1 cellular context compared by ENCODE assay signal in the genomic region with DNA sequence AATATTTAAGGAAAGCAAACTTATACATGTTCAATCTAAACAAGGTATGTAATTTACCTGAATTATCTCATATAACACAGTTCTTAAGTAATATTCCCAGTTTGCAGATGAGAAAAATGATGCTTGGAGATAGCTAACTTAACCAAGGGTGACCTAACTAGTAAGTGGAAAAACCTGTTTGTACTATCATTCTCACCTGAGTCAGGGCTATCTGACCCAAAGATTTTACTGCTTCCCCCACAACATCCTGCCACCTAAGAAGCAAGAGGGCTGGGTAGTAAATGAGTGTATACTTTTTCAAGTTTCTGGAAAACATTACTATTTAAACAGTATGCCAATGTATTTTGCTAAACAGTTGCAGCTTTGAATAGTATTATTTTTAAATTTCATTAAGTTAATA.
TF ChIP-seq lines count a peak whose summit lies in the region.

No MANE protein-coding gene starts in this region.

TF ChIP-seq in SK-N-SH treated with all-trans-retinoic acid at 6 μM for 48 hours, 23 proteins besides CTCF, POLR2A, EP300 and RAD21 (continued from another document):
- no peak for TF ChIP-seq PATZ1 (CRISPR knock-in tag; IDR thresholded peaks at IDR 0.05; ENCODE audit: borderline replicate concordance)
- TF ChIP-seq ZFP3 (CRISPR knock-in tag; IDR thresholded peaks at IDR 0.05): no peak
- no peak for TF ChIP-seq ZNF8 (CRISPR knock-in tag; IDR thresholded peaks at IDR 0.05)
- no peak for TF ChIP-seq CSDC2 (CRISPR knock-in tag; IDR thresholded peaks at IDR 0.05)
- no peak for TF ChIP-seq PPARA (CRISPR knock-in tag; IDR thresholded peaks at IDR 0.05; ENCODE audit: borderline replicate concordance)
- no peak for TF ChIP-seq CREB5 (CRISPR knock-in tag; IDR thresholded peaks at IDR 0.05; ENCODE audit: low read depth)
